In the genomic region with DNA sequence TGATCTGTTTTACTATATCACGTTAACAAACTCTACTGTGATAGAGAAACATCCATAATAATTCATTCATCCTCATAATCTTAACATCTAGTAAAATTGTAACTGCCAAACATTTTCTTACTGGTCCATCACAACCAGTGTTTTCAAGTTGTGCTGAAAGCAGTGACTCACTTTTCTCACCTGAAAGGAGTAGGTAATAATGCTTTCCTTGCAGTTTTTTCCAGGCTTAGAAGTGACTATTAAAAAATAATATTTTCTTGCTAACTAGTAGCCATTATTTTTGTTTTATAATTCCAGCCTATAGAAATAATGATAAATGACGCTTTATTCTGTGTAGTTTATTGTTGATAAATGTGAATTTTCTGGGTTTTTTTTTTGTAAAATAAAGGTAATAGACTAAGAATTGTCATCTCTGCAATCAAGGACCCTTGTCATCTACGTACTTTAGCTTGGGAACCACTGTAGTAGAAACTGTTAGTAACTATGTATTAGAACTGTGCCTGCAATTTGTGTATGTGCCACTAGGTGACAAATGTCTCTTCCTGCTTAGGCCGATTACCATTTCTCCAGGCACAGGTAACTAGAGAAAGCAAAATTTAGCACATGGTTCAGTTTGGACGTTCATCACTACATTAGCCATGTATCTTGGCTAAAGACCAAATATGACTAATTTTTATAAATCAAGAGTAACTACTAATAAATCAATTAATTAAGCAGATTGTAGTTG, we compare ENCODE assay signal across 16 cellular contexts.
DNase-seq lines count a peak whose midpoint lies in the region; ATAC-seq, FAIRE-seq and TF ChIP-seq lines count a peak whose summit lies in the region.
"Had no signal": no experiment of that assay in that cellular context is flagged by ENCODE, and none has a peak within 500 bp of the region (broad histone marks: within the 10 kb centered on the region; RNA-seq: fewer than 3 reads in every experiment).

No MANE protein-coding gene starts in this region.

- no peaks in the 10 kb centered on the region for H3K27me3 ChIP-seq in GM06990 (replicated peaks; ENCODE audit: control insufficient read depth, insufficient read depth, low read length)
- H3K27me3 ChIP-seq in KMS-11 (ENCODE audit: insufficient read depth, low read depth): no peaks in the 10 kb centered on the region
- H3K27me3 ChIP-seq in GM12878 (replicated peaks in 1 of 2; ENCODE audit: control insufficient read depth in 2 of 2, insufficient read depth in 2 of 2, low read length in 1 of 2): no peaks in the 10 kb centered on the region

- CTCF ChIA-PET in GM12878 (lab: Yijun Ruan, JAX): no interaction called here

- H4K20me1 ChIP-seq in KMS-11 (ENCODE audit: insufficient read depth) (no peaks in the 10 kb centered on the region), GM12878 (ENCODE audit: control insufficient read depth, insufficient read depth) (no peaks in the 10 kb centered on the region)

- POLR2A ChIA-PET in GM12878 (lab: Charles Lee): no interaction called here

- no peak overlapping the region for H3K27ac Mint-ChIP-seq in nephron
- H3K27ac Mint-ChIP-seq: activated naive CD8-positive, alpha-beta T cell treated with anti-CD3 and anti-CD28 coated beads, Interleukin-2, amount 50 U/mL, for 24 hours had no signal

- BruUV-seq in GM12878 (replicated peaks; lab: Mats Ljungman, UMichigan): no TSS peak

- no peaks in the 10 kb centered on the region for H3K36me3 ChIP-seq in GM06990 (ENCODE audit: control insufficient read depth, insufficient read depth, low read length)
- no peaks in the 10 kb centered on the region for H3K36me3 ChIP-seq in KMS-11 (ENCODE audit: insufficient read depth)
- H3K36me3 ChIP-seq in GM12878 (ENCODE audit: control insufficient read depth in 2 of 2, insufficient read depth in 2 of 2, low read length in 1 of 2): no peaks in the 10 kb centered on the region
- H3K36me3 ChIP-seq: heart right ventricle had no signal

- H3K79me2 ChIP-seq in KMS-11 (ENCODE audit: insufficient read depth, low read depth) (no peaks in the 10 kb centered on the region), GM12878 (ENCODE audit: control insufficient read depth, insufficient read depth, low read length) (no peaks in the 10 kb centered on the region)

- H3K27ac ChIP-seq in KMS-11 (no peak overlapping the region), GM12878 (ENCODE audit: control insufficient read depth, insufficient read depth) (no peak overlapping the region)
- H3K27ac ChIP-seq: epithelial cell of prostate, heart right ventricle had no signal

- no peak overlapping the region for H3K4me2 ChIP-seq in KMS-11
- H3K4me2 ChIP-seq in GM12878 (ENCODE audit: control insufficient read depth, insufficient read depth): no peak overlapping the region

- no peak for TF ChIP-seq RAD21 in GM12878 (IDR thresholded peaks at IDR 0.05; ENCODE audit: insufficient read depth, low read depth, low read length)

- no peak for DNase-seq in GM06990 (ENCODE audit: extremely low read depth, insufficient read length)
- DNase-seq in GM12878 (ENCODE audit: low read depth, low spot score): no peak
- DNase-seq in dermis blood vessel endothelial cell: no peak
- no peak for DNase-seq in NCI-H2196 treated with DMSO at 0.1 percent for 48 hours (lab: John Stamatoyannopoulos, UW; ENCODE audit: unreplicated experiment)
- no peak for DNase-seq in stimulated activated CD4-positive, alpha-beta T cell treated with anti-CD3 and anti-CD28 coated beads, Interleukin-1b, Interleukin-23, amount 100 ng/mL, for 48 hours
- DNase-seq: activated CD4-positive, alpha-beta T cell treated with anti-CD3 and anti-CD28 coated beads for 4 hours; activated naive CD8-positive, alpha-beta T cell treated with anti-CD3 and anti-CD28 coated beads, Interleukin-2, amount 50 U/mL, for 24 hours; activated T-cell treated with anti-CD3 and anti-CD28 coated beads, Interleukin-2, amount 50 U/mL, for 4 hours; C1 segment of cervical spinal cord; heart right ventricle; NCI-H1436 treated with DMSO at 0.1 percent for 48 hours; NCI-H510A; T-helper 2 cell had no signal

- WGBS in GM12878 (ENCODE audit: insufficient coverage, insufficient replicate concordance, low lambda C conversion rate, missing lambda C conversion rate): 13% methylated on average over 5 of the region's 5 CpGs

- in situ Hi-C loops in GM12878 (cut with MboI): no loop called here

- no peaks in the 10 kb centered on the region for H3K36me3 Mint-ChIP-seq in nephron (ENCODE audit: low read depth)

- no peak overlapping the region for H3K4me3 Mint-ChIP-seq in nephron
- H3K4me3 Mint-ChIP-seq: activated naive CD8-positive, alpha-beta T cell treated with anti-CD3 and anti-CD28 coated beads, Interleukin-2, amount 50 U/mL, for 24 hours; activated T-cell treated with anti-CD3 and anti-CD28 coated beads, Interleukin-2, amount 50 U/mL, for 4 hours had no signal

- H3K9ac ChIP-seq in KMS-11 (no peak overlapping the region), GM12878 (ENCODE audit: control insufficient read depth, insufficient read depth, low read length) (no peak overlapping the region)

- H3K4me1 ChIP-seq in KMS-11 (ENCODE audit: low read depth, poor library complexity, severe bottlenecking): no peaks in the 10 kb centered on the region
- H3K4me1 ChIP-seq in GM12878 (ENCODE audit: control insufficient read depth, insufficient read depth, low read length): no peaks in the 10 kb centered on the region
- H3K4me1 ChIP-seq: heart right ventricle had no signal

- no peaks in the 10 kb centered on the region for H3K27me3 Mint-ChIP-seq in nephron (ENCODE audit: low read depth)
- H3K27me3 Mint-ChIP-seq: activated naive CD8-positive, alpha-beta T cell treated with anti-CD3 and anti-CD28 coated beads, Interleukin-2, amount 50 U/mL, for 24 hours had no signal

- SMC1A ChIA-PET in GM12878 (lab: Charles Lee; ENCODE audit: uncharacterized antibody, unreplicated experiment): no interaction called here

- TF ChIP-seq CTCF in GM06990 (IDR thresholded peaks at IDR 0.05; ENCODE audit: insufficient read depth, low read length, poor library complexity, severe bottlenecking): peak; percentile 32
- TF ChIP-seq CTCF in KMS-11 (conservative IDR thresholded peaks at IDR 0.05; ENCODE audit: low read depth, low read length): peak; percentile 47; the same call in 1 of the 2 replicates
- TF ChIP-seq CTCF in GM12878 (IDR thresholded peaks at IDR 0.05 in 2 of 3, conservative IDR thresholded peaks at IDR 0.05 in 1 of 3; ENCODE audit: control insufficient read depth in 2 of 3, extremely low read depth in 1 of 3, insufficient read depth in 1 of 3, low read depth in 3 of 3, low read length in 3 of 3): peak in 1 of 3 experiments; percentile 29; a peak in 1 of 6 replicates
- peak in 2 of 3 experiments; percentile 9 to 10 for TF ChIP-seq CTCF in nephron (IDR thresholded peaks at IDR 0.05; ENCODE audit: unreplicated experiment in 3 of 3)

- H3K4me3 ChIP-seq in GM06990 (replicated peaks; ENCODE audit: low read depth, low read length) (no peak overlapping the region), KMS-11 (IDR thresholded peaks at IDR 0.05; ENCODE audit: insufficient read depth, low read depth, low read length) (no peak overlapping the region), GM12878 (no peak overlapping the region)
- H3K4me3 ChIP-seq: heart right ventricle had no signal

- H2AFZ ChIP-seq in KMS-11 (ENCODE audit: low read depth) (no peak overlapping the region), GM12878 (ENCODE audit: control insufficient read depth, low read depth, low read length) (no peak overlapping the region)

- RAD21 ChIA-PET in GM12878 (lab: Charles Lee; ENCODE audit: unreplicated experiment): no interaction called here

- H3K4me1 Mint-ChIP-seq in nephron: no peaks in the 10 kb centered on the region
- H3K4me1 Mint-ChIP-seq: activated naive CD8-positive, alpha-beta T cell treated with anti-CD3 and anti-CD28 coated beads, Interleukin-2, amount 50 U/mL, for 24 hours had no signal

- H3K9me3 Mint-ChIP-seq in nephron: peaks cover 14% of the 10 kb centered on the region

- intact Hi-C loops in GM12878 (cut with micrococcal nuclease; ENCODE audit: unreplicated experiment): no loop called here

- no peaks in the 10 kb centered on the region; the same call in 2 of the 3 replicates for H3K9me3 ChIP-seq in GM12878 (replicated peaks; ENCODE audit: control insufficient read depth, insufficient read depth, low read length)

- ATAC-seq in GM12878: no peak
- ATAC-seq: activated naive CD8-positive, alpha-beta T cell treated with anti-CD3 and anti-CD28 coated beads, Interleukin-2, amount 50 U/mL, for 24 hours; activated T-cell treated with anti-CD3 and anti-CD28 coated beads, Interleukin-2, amount 50 U/mL, for 4 hours; heart right ventricle had no signal

- FAIRE-seq in GM12878 (lab: Jason Lieb, UNC): peak; percentile 7

- no peak for TF ChIP-seq EP300 in GM12878 (IDR thresholded peaks at IDR 0.05; ENCODE audit: borderline replicate concordance in 1 of 2, control insufficient read depth in 1 of 2, low read depth in 2 of 2, low read length in 2 of 2)

- TF ChIP-seq POLR2A in GM12878 (IDR thresholded peaks at IDR 0.05; ENCODE audit: low read depth, low read length): no peak

TF ChIP-seq in GM12878, 131 proteins besides CTCF, POLR2A, EP300 and RAD21 (continues in another document):
- TF ChIP-seq, protein P1, sequence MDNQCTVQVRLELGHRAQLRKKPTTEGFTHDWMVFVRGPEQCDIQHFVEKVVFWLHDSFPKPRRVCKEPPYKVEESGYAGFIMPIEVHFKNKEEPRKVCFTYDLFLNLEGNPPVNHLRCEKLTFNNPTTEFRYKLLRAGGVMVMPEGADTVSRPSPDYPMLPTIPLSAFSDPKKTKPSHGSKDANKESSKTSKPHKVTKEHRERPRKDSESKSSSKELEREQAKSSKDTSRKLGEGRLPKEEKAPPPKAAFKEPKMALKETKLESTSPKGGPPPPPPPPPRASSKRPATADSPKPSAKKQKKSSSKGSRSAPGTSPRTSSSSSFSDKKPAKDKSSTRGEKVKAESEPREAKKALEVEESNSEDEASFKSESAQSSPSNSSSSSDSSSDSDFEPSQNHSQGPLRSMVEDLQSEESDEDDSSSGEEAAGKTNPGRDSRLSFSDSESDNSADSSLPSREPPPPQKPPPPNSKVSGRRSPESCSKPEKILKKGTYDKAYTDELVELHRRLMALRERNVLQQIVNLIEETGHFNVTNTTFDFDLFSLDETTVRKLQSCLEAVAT (IDR thresholded peaks at IDR 0.05): no peak
